In the genomic region with DNA sequence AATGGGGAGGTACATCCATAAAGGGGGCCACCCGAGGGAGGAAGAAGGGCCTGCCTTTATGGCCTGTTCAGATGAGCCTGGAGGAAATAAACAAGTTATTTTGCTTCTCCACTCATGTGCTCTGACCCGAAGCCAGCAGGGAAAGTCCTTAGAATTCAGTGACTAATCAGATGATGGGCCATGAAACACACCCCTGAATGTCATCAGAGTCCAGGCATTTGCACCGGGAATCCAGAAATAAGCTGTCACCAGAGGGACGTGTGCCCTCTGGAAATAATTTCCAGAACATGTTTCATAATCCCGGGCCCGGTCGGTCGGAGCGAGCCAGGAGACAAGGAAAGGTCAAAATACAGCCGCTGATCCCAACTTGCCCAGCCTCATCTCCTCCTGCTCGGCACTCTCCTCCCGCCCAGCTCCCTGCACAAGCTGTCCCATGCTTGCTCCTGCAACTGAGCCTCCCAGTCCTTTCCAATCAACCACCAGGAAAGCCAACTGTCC, we compare ENCODE assay signal across 9 cellular contexts.
DNase-seq lines count a peak whose midpoint lies in the region; ATAC-seq lines count a peak whose summit lies in the region.
"Had no signal": no experiment of that assay in that cellular context is flagged by ENCODE, and none has a peak within 500 bp of the region (broad histone marks: within the 10 kb centered on the region; RNA-seq: fewer than 3 reads in every experiment).

No MANE protein-coding gene starts in this region.

- peak overlapping the region; percentile 56 for H3K27ac ChIP-seq in caudate nucleus (ENCODE audit: low read depth, low read length)
- peak overlapping the region; percentile 79 for H3K27ac ChIP-seq in temporal lobe (ENCODE audit: low read depth, low read length)
- H3K27ac ChIP-seq: neutrophil had no signal

- ATAC-seq in GM21717 (IDR thresholded peaks at IDR 0.05; ENCODE audit: unreplicated experiment): no peak

- peak; percentile 63 for DNase-seq in HT1080 (ENCODE audit: low read depth)
- peak in 10 of 61 donors; percentile 11 to 64 (median 22) for DNase-seq in caudate nucleus (lab: John Stamatoyannopoulos, UW)
- DNase-seq in left kidney (ENCODE audit: low read depth, low spot score): peak; percentile 80
- DNase-seq in NCI-H510A treated with DMSO at 0.1 percent for 48 hours (lab: John Stamatoyannopoulos, UW): no peak
- no peak for DNase-seq in activated effector memory CD4-positive, alpha-beta T cell treated with anti-CD3 and anti-CD28 coated beads, Interleukin-2, amount 50 U/mL, for 16 hours
- DNase-seq in activated CD8-positive, alpha-beta memory T cell treated with anti-CD3 and anti-CD28 coated beads, Interleukin-2, amount 50 U/mL, for 48 hours: no peak

Comparison
In these comparisons a context has a peak if more than half of its experiments do, and no peak if none do; other contexts are left out.
1. DNase-seq: peak in HT1080 (single experiment) and left kidney (single experiment); none in NCI-H510A treated with DMSO at 0.1 percent for 48 hours (single experiment), activated effector memory CD4-positive, alpha-beta T cell treated with anti-CD3 and anti-CD28 coated beads, Interleukin-2, amount 50 U/mL, for 16 hours (single experiment) and activated CD8-positive, alpha-beta memory T cell treated with anti-CD3 and anti-CD28 coated beads, Interleukin-2, amount 50 U/mL, for 48 hours (single experiment).